In genomic region chr2:242019344-242019743, GRCh38 we compare ENCODE assay signal across 16 cellular contexts.
DNase-seq lines count a peak whose midpoint lies in the region; ATAC-seq and TF ChIP-seq lines count a peak whose summit lies in the region.
"Had no signal": no experiment of that assay in that cellular context is flagged by ENCODE, and none has a peak within 500 bp of the region (broad histone marks: within the 10 kb centered on the region; RNA-seq: fewer than 3 reads in every experiment).

No MANE protein-coding gene starts in this region.

- no peak for ATAC-seq in activated T-cell treated with anti-CD3 and anti-CD28 coated beads, Interleukin-2, amount 50 U/mL, for 4 hours
- ATAC-seq in Panc1 (peak; percentile 52; the same call in 1 of the 2 replicates), memory B cell (ENCODE audit: low read depth) (no peak)

- intact Hi-C loops in Panc1 (cut with micrococcal nuclease; ENCODE audit: unreplicated experiment): no loop called here

- no peaks in the 10 kb centered on the region for H3K4me1 ChIP-seq in Panc1 (ENCODE audit: control insufficient read depth, insufficient read depth, low read length)
- H3K4me1 ChIP-seq in endodermal cell (ENCODE audit: control insufficient read depth, insufficient read depth, low read length): no peaks in the 10 kb centered on the region

- no peaks in the 10 kb centered on the region for H3K36me3 ChIP-seq in Panc1 (ENCODE audit: control insufficient read depth, insufficient read depth, low read length)
- no peaks in the 10 kb centered on the region for H3K36me3 ChIP-seq in endodermal cell (ENCODE audit: control insufficient read depth, insufficient read depth, low read length)

- peaks cover 19% of the 10 kb centered on the region for H3K27me3 Mint-ChIP-seq in activated T-cell treated with anti-CD3 and anti-CD28 coated beads, Interleukin-2, amount 50 U/mL, for 4 hours (ENCODE audit: low read depth)
- H3K27me3 Mint-ChIP-seq in memory B cell (peaks cover 2% of the 10 kb centered on the region), endodermal cell (ENCODE audit: insufficient read depth) (peaks cover 36% of the 10 kb centered on the region)
- H3K27me3 Mint-ChIP-seq in T-helper 2 cell treated with Interferon-gamma antibody and Interleukin-4, amounts not matched to agents 5 μg/mL and 100 μg/mL, for 36 hours (ENCODE audit: low read depth): peaks cover 24% of the 10 kb centered on the region
- H3K27me3 Mint-ChIP-seq: CD4-positive, alpha-beta T cell had no signal

- H3K27ac ChIP-seq in Panc1 (ENCODE audit: low read length) (no peak overlapping the region), endodermal cell (ENCODE audit: low read depth, low read length) (no peak overlapping the region)
- H3K27ac ChIP-seq: GM23248 had no signal

- no peaks in the 10 kb centered on the region for H3K9me3 Mint-ChIP-seq in activated T-cell treated with anti-CD3 and anti-CD28 coated beads, Interleukin-2, amount 50 U/mL, for 4 hours
- no peaks in the 10 kb centered on the region for H3K9me3 Mint-ChIP-seq in memory B cell
- H3K9me3 Mint-ChIP-seq in T-helper 2 cell treated with Interferon-gamma antibody and Interleukin-4, amounts not matched to agents 5 μg/mL and 100 μg/mL, for 36 hours: no peaks in the 10 kb centered on the region
- peaks cover 11% of the 10 kb centered on the region for H3K9me3 Mint-ChIP-seq in endodermal cell
- H3K9me3 Mint-ChIP-seq: CD4-positive, alpha-beta T cell had no signal

- DNase-seq in activated T-cell treated with anti-CD3 and anti-CD28 coated beads, Interleukin-2, amount 50 U/mL, for 1 hour: peak; percentile 1
- DNase-seq in activated T-cell treated with anti-CD3 and anti-CD28 coated beads, Interleukin-2, amount 50 U/mL, for 4 hours: no peak
- DNase-seq in Panc1 (ENCODE audit: low read depth, low spot score) (no peak), memory B cell (ENCODE audit: low spot score in 2 of 2) (no peak), NCI-H2107 (lab: John Stamatoyannopoulos, UW) (no peak), endodermal cell (no peak)
- no peak for DNase-seq in T-helper 2 cell treated with Interferon-gamma antibody and Interleukin-4, amounts not matched to agents 5 μg/mL and 100 μg/mL, for 36 hours (ENCODE audit: low spot score)
- DNase-seq: 8988T; ACHN; C1 segment of cervical spinal cord; Calu3; CD4-positive, alpha-beta T cell; DMS 273 treated with DMSO at 0.1 percent for 48 hours; GM23248; H7; IMR-90 had no signal

- TF ChIP-seq CTCF in Panc1 (IDR thresholded peaks at IDR 0.05): no peak
- TF ChIP-seq CTCF in endodermal cell (conservative IDR thresholded peaks at IDR 0.05): no peak

- H3K9me3 ChIP-seq in Panc1 (ENCODE audit: control insufficient read depth, insufficient read depth, low read depth, low read length) (no peaks in the 10 kb centered on the region), endodermal cell (ENCODE audit: control insufficient read depth, low read length) (no peaks in the 10 kb centered on the region)

- no peak overlapping the region for H3K4me3 Mint-ChIP-seq in activated T-cell treated with anti-CD3 and anti-CD28 coated beads, Interleukin-2, amount 50 U/mL, for 4 hours
- H3K4me3 Mint-ChIP-seq in memory B cell: no peak overlapping the region
- no peak overlapping the region for H3K4me3 Mint-ChIP-seq in T-helper 2 cell treated with Interferon-gamma antibody and Interleukin-4, amounts not matched to agents 5 μg/mL and 100 μg/mL, for 36 hours
- H3K4me3 Mint-ChIP-seq in endodermal cell: no peak overlapping the region
- H3K4me3 Mint-ChIP-seq: CD4-positive, alpha-beta T cell had no signal

- H3K27ac Mint-ChIP-seq in memory B cell (peak overlapping the region; percentile 10), endodermal cell (no peak overlapping the region)
- H3K27ac Mint-ChIP-seq in T-helper 2 cell treated with Interferon-gamma antibody and Interleukin-4, amounts not matched to agents 5 μg/mL and 100 μg/mL, for 36 hours: no peak overlapping the region
- H3K27ac Mint-ChIP-seq: CD4-positive, alpha-beta T cell had no signal

- no peaks in the 10 kb centered on the region for H3K4me1 Mint-ChIP-seq in activated T-cell treated with anti-CD3 and anti-CD28 coated beads, Interleukin-2, amount 50 U/mL, for 4 hours (ENCODE audit: low read depth)
- H3K4me1 Mint-ChIP-seq in memory B cell (peaks cover 15% of the 10 kb centered on the region), endodermal cell (no peaks in the 10 kb centered on the region)
- no peaks in the 10 kb centered on the region for H3K4me1 Mint-ChIP-seq in T-helper 2 cell treated with Interferon-gamma antibody and Interleukin-4, amounts not matched to agents 5 μg/mL and 100 μg/mL, for 36 hours (ENCODE audit: low read depth)

- in situ Hi-C loops in Panc1 (cut with HindIII; ENCODE audit: low pct_unique_long_range_greater_than_20kb, low sequenced_read_pairs): no loop called here

- peaks cover 5% of the 10 kb centered on the region; the same call in 1 of the 2 replicates for H3K27me3 ChIP-seq in Panc1 (ENCODE audit: control insufficient read depth, insufficient read depth, low read length)
- peaks cover 23% of the 10 kb centered on the region for H3K27me3 ChIP-seq in endodermal cell (ENCODE audit: control insufficient read depth, insufficient read depth, low read length, poor library complexity, severe bottlenecking)

- no peak overlapping the region for H3K4me3 ChIP-seq in Panc1 (ENCODE audit: low read depth in 2 of 2, low read length in 2 of 2)
- no peak overlapping the region for H3K4me3 ChIP-seq in endodermal cell (ENCODE audit: low read length)
- H3K4me3 ChIP-seq: GM23248 had no signal

- BruUV-seq in Panc1 (replicated peaks; lab: Mats Ljungman, UMichigan): no TSS peak

- CTCF ChIA-PET in Panc1 (lab: Charles Lee): no interaction called here

- H3K36me3 Mint-ChIP-seq in activated T-cell treated with anti-CD3 and anti-CD28 coated beads, Interleukin-2, amount 50 U/mL, for 4 hours (ENCODE audit: insufficient read depth): peaks cover 3% of the 10 kb centered on the region
- H3K36me3 Mint-ChIP-seq in memory B cell: no peaks in the 10 kb centered on the region
- no peaks in the 10 kb centered on the region for H3K36me3 Mint-ChIP-seq in T-helper 2 cell treated with Interferon-gamma antibody and Interleukin-4, amounts not matched to agents 5 μg/mL and 100 μg/mL, for 36 hours (ENCODE audit: low read depth)
- no peaks in the 10 kb centered on the region for H3K36me3 Mint-ChIP-seq in endodermal cell (ENCODE audit: low read depth)

- POLR2A ChIA-PET in Panc1 (lab: Charles Lee): no interaction called here

- no peak overlapping the region for H3K9ac ChIP-seq in endodermal cell (ENCODE audit: extremely low read depth, low read length, poor library complexity, severe bottlenecking)
- H3K9ac ChIP-seq: GM23248 had no signal

- 88 to 90% methylated on average over 4 to 11 of the region's 11 CpGs for WGBS in endodermal cell (ENCODE audit: insufficient coverage in 1 of 2, insufficient read length in 1 of 2), 2 experiments
